ENCODE assay signal across 21 cellular contexts in the genomic region with DNA sequence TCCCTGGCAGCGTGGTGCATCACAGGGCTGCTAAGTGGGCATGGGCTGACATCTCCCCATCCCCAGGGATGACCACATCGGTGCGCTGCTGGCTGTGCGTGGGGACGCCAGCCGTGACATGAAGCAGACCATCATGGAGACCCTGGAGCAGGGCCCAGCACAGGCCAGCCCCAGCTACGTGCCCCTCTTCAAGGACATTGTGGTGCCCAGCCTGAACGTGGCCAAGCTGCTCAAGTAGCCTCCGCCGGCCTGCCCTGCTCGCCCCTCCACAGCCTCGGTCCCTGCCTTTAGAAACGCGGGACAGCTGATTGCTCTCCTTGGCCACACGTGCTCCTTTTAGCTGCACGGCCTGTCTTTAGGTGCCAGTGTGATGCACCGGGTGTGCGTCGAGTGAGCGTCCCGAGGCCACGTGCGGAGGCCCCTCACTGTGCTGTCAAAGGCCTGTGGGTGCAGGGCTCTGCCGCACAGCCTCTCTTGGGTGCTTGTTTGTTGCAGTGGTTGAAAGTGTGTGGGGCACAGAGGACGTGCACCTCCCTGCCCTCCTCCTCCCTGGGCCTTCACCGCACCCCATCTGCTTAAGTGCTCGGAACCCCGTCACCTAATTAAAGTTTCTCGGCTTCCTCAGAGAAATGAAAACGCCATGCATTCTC. TPM values are rescaled to one million over a fixed set of nuclear protein-coding genes. Genes with fewer than 3 reads are reported as not detected.
A peak's percentile ranks its signal among the peaks of the same experiment; 100 is the strongest.
DNase-seq lines count a peak whose midpoint lies in the region; ATAC-seq and TF ChIP-seq lines count a peak whose summit lies in the region.
"Had no signal": no experiment of that assay in that cellular context is flagged by ENCODE, and none has a peak within 500 bp of the region (broad histone marks: within the 10 kb centered on the region; RNA-seq: fewer than 3 reads in every experiment).

No MANE protein-coding gene starts in this region.

- no peaks in the 10 kb centered on the region for H3K27me3 ChIP-seq in mesenchymal stem cell (ENCODE audit: control insufficient read depth in 1 of 2, insufficient read depth in 1 of 2, low read length in 2 of 2)
- no peaks in the 10 kb centered on the region for H3K27me3 ChIP-seq in upper lobe of right lung
- H3K27me3 ChIP-seq: SJCRH30, stomach had no signal

- H3K27ac ChIP-seq in mesenchymal stem cell (ENCODE audit: low read length, poor library complexity, severe bottlenecking), result no peak overlapping the region
- no peak overlapping the region for H3K27ac ChIP-seq in upper lobe of right lung
- H3K27ac ChIP-seq: parathyroid adenoma, SJCRH30, stomach, VCaP had no signal

- H3K36me3 ChIP-seq in mesenchymal stem cell (ENCODE audit: control insufficient read depth in 1 of 2, insufficient read depth in 2 of 2, low read depth in 1 of 2, low read length in 2 of 2) (peaks cover 68 to 78% of the 10 kb centered on the region in 2 experiments), upper lobe of right lung (peaks cover 53% of the 10 kb centered on the region)
- H3K36me3 ChIP-seq: SJCRH30 had no signal

- H3K18ac ChIP-seq in mesenchymal stem cell (ENCODE audit: low read depth in 1 of 2, low read length in 2 of 2), result no peak overlapping the region

- ATAC-seq in upper lobe of right lung (no peak), GM19452 (IDR thresholded peaks at IDR 0.05; ENCODE audit: unreplicated experiment) (no peak)
- ATAC-seq: naive thymus-derived CD8-positive, alpha-beta T cell had no signal

- no peak overlapping the region for H2AK5ac ChIP-seq in mesenchymal stem cell (ENCODE audit: low read length, severe bottlenecking)

- H3K4me3 Mint-ChIP-seq in chondrocyte (ENCODE audit: unreplicated experiment), result no peak overlapping the region

- H2BK12ac ChIP-seq in mesenchymal stem cell (ENCODE audit: low read length in 2 of 2), result no peak overlapping the region

- no peak overlapping the region for H3K27ac Mint-ChIP-seq in chondrocyte (ENCODE audit: unreplicated experiment)

- no peak overlapping the region for H2BK5ac ChIP-seq in mesenchymal stem cell (ENCODE audit: low read depth, low read length, poor library complexity, severe bottlenecking)

- H2BK120ac ChIP-seq in mesenchymal stem cell (ENCODE audit: low read depth, low read length), result no peak overlapping the region

- 97% methylated on average over 30 of the region's 30 CpGs for WGBS in mesenchymal stem cell

- peaks cover 13% of the 10 kb centered on the region for H3K79me1 ChIP-seq in mesenchymal stem cell (replicated peaks; ENCODE audit: low read length, poor library complexity, severe bottlenecking)

- H3K4ac ChIP-seq in mesenchymal stem cell (ENCODE audit: low read depth in 1 of 2, low read length in 2 of 2), result no peak overlapping the region

- DNase-seq in stimulated activated CD4-positive, alpha-beta T cell treated with anti-CD3 and anti-CD28 coated beads, Interleukin-1b, Interleukin-23, amount 100 ng/mL, for 48 hours, result peak; percentile 1
- DNase-seq in stimulated activated CD4-positive, alpha-beta T cell treated with anti-CD3 and anti-CD28 coated beads, Interleukin-12 subunit alpha, Interleukin-12 subunit beta, amount 100 ng/mL, for 4 hours, result no peak
- peak; percentile 83 for DNase-seq in chondrocyte (ENCODE audit: low spot score)
- no peak for DNase-seq in mesenchymal stem cell
- DNase-seq in upper lobe of right lung, result peak; percentile 52
- DNase-seq in T1000 (lab: John Stamatoyannopoulos, UW), result no peak
- no peak for DNase-seq in pons (ENCODE audit: low spot score)
- DNase-seq: activated CD8-positive, alpha-beta memory T cell treated with anti-CD3 and anti-CD28 coated beads for 24 hours; anterior cingulate cortex; central memory CD4-positive, alpha-beta T cell; DMS79; foreskin melanocyte; KG1; NCI-H1694 treated with DMSO at 0.1 percent for 48 hours; SJCRH30; stimulated activated CD4-positive, alpha-beta T cell treated with anti-CD3 and anti-CD28 coated beads, Interleukin-4, amount 100 ng/mL, for 24 hours; stomach had no signal

- peak overlapping the region; percentile 27 for H4K91ac ChIP-seq in mesenchymal stem cell (ENCODE audit: low read length)

- H3K9me3 ChIP-seq in mesenchymal stem cell (ENCODE audit: control insufficient read depth, low read length) (no peaks in the 10 kb centered on the region), upper lobe of right lung (no peaks in the 10 kb centered on the region)
- H3K9me3 ChIP-seq: SJCRH30, stomach had no signal

- peaks cover 7% of the 10 kb centered on the region for H3K4me1 ChIP-seq in mesenchymal stem cell (ENCODE audit: control insufficient read depth, insufficient read depth, low read depth, low read length)
- peaks cover 6% of the 10 kb centered on the region for H3K4me1 ChIP-seq in upper lobe of right lung
- H3K4me1 ChIP-seq: parathyroid adenoma, SJCRH30 had no signal

- peaks cover 4% of the 10 kb centered on the region for H3K4me1 Mint-ChIP-seq in chondrocyte (ENCODE audit: low read depth)

- H2AFZ ChIP-seq in mesenchymal stem cell (ENCODE audit: low read depth, low read length), result no peak overlapping the region
- H2AFZ ChIP-seq: parathyroid adenoma had no signal

- no peak overlapping the region for H3K9ac ChIP-seq in mesenchymal stem cell (ENCODE audit: low read length)
- H3K9ac ChIP-seq: parathyroid adenoma had no signal

- no peak overlapping the region for H3K14ac ChIP-seq in mesenchymal stem cell (ENCODE audit: low read length in 2 of 2)

- peaks cover 16% of the 10 kb centered on the region for H3K36me3 Mint-ChIP-seq in chondrocyte (ENCODE audit: low read depth)

- H3K4me2 ChIP-seq in mesenchymal stem cell (ENCODE audit: low read length, poor library complexity, severe bottlenecking), result no peak overlapping the region

- H2BK15ac ChIP-seq in mesenchymal stem cell (ENCODE audit: low read depth, poor library complexity, severe bottlenecking), result no peak overlapping the region

- no peaks in the 10 kb centered on the region for H3K9me3 Mint-ChIP-seq in chondrocyte (ENCODE audit: low read depth)
- H3K9me3 Mint-ChIP-seq: naive thymus-derived CD8-positive, alpha-beta T cell had no signal

- H3K4me3 ChIP-seq in mesenchymal stem cell (ENCODE audit: insufficient read depth in 1 of 2, low read depth in 1 of 2, low read length in 2 of 2), result no peak overlapping the region
- no peak overlapping the region for H3K4me3 ChIP-seq in upper lobe of right lung
- H3K4me3 ChIP-seq: SJCRH30, stomach had no signal

- H4K8ac ChIP-seq in mesenchymal stem cell (ENCODE audit: low read length), result no peak overlapping the region

- TF ChIP-seq CTCF in chondrocyte (IDR thresholded peaks at IDR 0.05) (no peak), upper lobe of right lung (IDR thresholded peaks at IDR 0.05) (no peak)

- no peak overlapping the region for H3K23ac ChIP-seq in mesenchymal stem cell (ENCODE audit: low read length in 2 of 2)

- intact Hi-C loops in upper lobe of right lung (cut with DNase I), result no loop called here

- no peaks in the 10 kb centered on the region for H3K27me3 Mint-ChIP-seq in chondrocyte (ENCODE audit: low read depth)
- H3K27me3 Mint-ChIP-seq: naive thymus-derived CD8-positive, alpha-beta T cell had no signal

RNA-seq across cellular contexts. Expression of a gene that starts 23.8 kb away (rescaled TPM):
- total RNA-seq in chondrocyte (39.4 to 58.1 TPM (median 43.3 TPM) in 3 replicates), upper lobe of right lung (59.5 TPM)
- 24.3 TPM for polyA plus RNA-seq in mesenchymal stem cell (2013, experiment 1 of 2)
- polyA plus RNA-seq in mesenchymal stem cell (2013, experiment 2 of 2), result 23.1 TPM

RNA-seq across cellular contexts. Expression of a gene that starts 57.5 kb away (rescaled TPM):
- total RNA-seq in chondrocyte, result 0.95 to 1.4 TPM (median 1.1 TPM) in 3 replicates
- polyA plus RNA-seq in mesenchymal stem cell (2013, experiment 1 of 2), result 1.1 TPM
- 1.1 TPM for polyA plus RNA-seq in mesenchymal stem cell (2013, experiment 2 of 2)
- total RNA-seq in upper lobe of right lung, result 1.0 TPM

Comparison
In these comparisons a context has a peak if more than half of its experiments do, and no peak if none do; other contexts are left out.
1. DNase-seq: peak in stimulated activated CD4-positive, alpha-beta T cell treated with anti-CD3 and anti-CD28 coated beads, Interleukin-1b, Interleukin-23, amount 100 ng/mL, for 48 hours (single experiment), chondrocyte (single experiment) and upper lobe of right lung (single experiment); none in stimulated activated CD4-positive, alpha-beta T cell treated with anti-CD3 and anti-CD28 coated beads, Interleukin-12 subunit alpha, Interleukin-12 subunit beta, amount 100 ng/mL, for 4 hours (single experiment), mesenchymal stem cell (single experiment), T1000 (single experiment) and pons (single experiment).